1 cellular context compared by ENCODE assay signal in genomic region chr2:7111626-7112025, GRCh38.
TF ChIP-seq lines count a peak whose summit lies in the region.

No MANE protein-coding gene starts in this region.

TF ChIP-seq in GM23338, 12 proteins besides CTCF, POLR2A, EP300 and RAD21 (continued from another document):
- TF ChIP-seq CREB1 (CRISPR knock-in tag; IDR thresholded peaks at IDR 0.05; ENCODE audit: low read depth): no peak
- TF ChIP-seq ZNF331 (CRISPR knock-in tag; IDR thresholded peaks at IDR 0.05; ENCODE audit: low read depth): no peak
TF ChIP-seq in GM23338: peak in this region for 0.
